ENCODE assay signal across 28 cellular contexts in the genomic region with DNA sequence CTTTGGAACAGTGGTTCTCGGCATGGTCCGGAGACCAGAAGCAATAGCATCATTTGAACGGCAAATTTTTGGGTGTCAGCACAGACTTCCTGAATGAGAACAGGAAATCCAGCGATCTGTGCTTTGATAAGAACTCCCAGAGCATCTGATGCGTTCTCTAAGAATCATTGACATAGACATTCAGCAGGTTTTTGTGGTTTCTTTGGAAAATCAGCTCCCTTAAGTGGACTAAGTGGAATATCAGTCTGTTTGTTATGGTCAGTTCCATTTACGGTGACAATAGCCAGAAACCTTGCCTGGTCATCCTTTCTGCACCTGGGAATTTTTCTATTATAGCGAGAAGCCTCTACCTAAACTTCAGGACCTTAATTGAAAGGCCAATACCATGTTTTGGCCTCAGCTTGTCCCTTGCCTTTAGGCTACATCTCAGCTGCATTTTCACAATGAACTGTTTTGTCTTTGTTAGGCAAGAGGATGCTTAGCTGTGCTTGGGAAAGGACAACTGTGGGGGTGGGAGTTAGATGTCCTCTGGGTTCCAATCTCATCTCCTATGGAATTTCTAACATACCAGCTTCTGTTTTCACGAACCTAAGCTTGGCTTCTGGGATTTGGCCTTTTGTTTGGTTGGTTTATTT.
DNase-seq lines count a peak whose midpoint lies in the region; ATAC-seq and TF ChIP-seq lines count a peak whose summit lies in the region.
"Had no signal": no experiment of that assay in that cellular context is flagged by ENCODE, and none has a peak within 500 bp of the region (broad histone marks: within the 10 kb centered on the region; RNA-seq: fewer than 3 reads in every experiment).

No MANE protein-coding gene starts in this region.

- no peaks in the 10 kb centered on the region for H3K79me2 ChIP-seq in GM23338 (replicated peaks; ENCODE audit: insufficient read depth)

- H3K9me3 Mint-ChIP-seq in GM23338 = no peaks in the 10 kb centered on the region
- no peaks in the 10 kb centered on the region for H3K9me3 Mint-ChIP-seq in activated T-helper 17 cell treated with anti-CD3 and anti-CD28 coated beads, Interleukin-2, amount 50 U/mL, for 72 hours
- H3K9me3 Mint-ChIP-seq: activated naive CD4-positive, alpha-beta T cell treated with anti-CD3 and anti-CD28 coated beads for 36 hours; endodermal cell had no signal

- peaks cover 14% of the 10 kb centered on the region for H3K4me1 Mint-ChIP-seq in GM23338
- H3K4me1 Mint-ChIP-seq in activated T-helper 17 cell treated with anti-CD3 and anti-CD28 coated beads, Interleukin-2, amount 50 U/mL, for 72 hours = peaks cover 9% of the 10 kb centered on the region

- no peak overlapping the region for H3K4me2 ChIP-seq in GM23338
- H3K4me2 ChIP-seq: BLaER1 had no signal

- peaks cover 14% of the 10 kb centered on the region for H3K4me1 ChIP-seq in GM23338 (ENCODE audit: insufficient read depth)
- H3K4me1 ChIP-seq in adipocyte (ENCODE audit: control insufficient read depth, insufficient read depth, low read length) = peaks cover 4% of the 10 kb centered on the region
- H3K4me1 ChIP-seq: esophagus squamous epithelium, lower lobe of right lung had no signal

- H3K4me3 ChIP-seq in GM23338 (no peak overlapping the region), adipocyte (ENCODE audit: low read length) (no peak overlapping the region), skeletal muscle cell (ENCODE audit: low read depth, low read length) (no peak overlapping the region)
- H3K4me3 ChIP-seq: BLaER1, cardiac muscle cell, esophagus squamous epithelium, K562, lower lobe of right lung had no signal

- peak; percentile 86 for ATAC-seq in GM23338
- ATAC-seq in HG03039 (IDR thresholded peaks at IDR 0.05; ENCODE audit: unreplicated experiment) = no peak
- no peak for ATAC-seq in activated T-helper 17 cell treated with anti-CD3 and anti-CD28 coated beads, Interleukin-2, amount 50 U/mL, for 72 hours (replicated peaks)
- no peak for ATAC-seq in GM18502 (IDR thresholded peaks at IDR 0.05; ENCODE audit: poor library complexity, unreplicated experiment)
- ATAC-seq: HCT116, K562, lower lobe of right lung had no signal

- no peaks in the 10 kb centered on the region for H4K20me1 ChIP-seq in GM23338 (replicated peaks; ENCODE audit: insufficient read depth)
- H4K20me1 ChIP-seq: BLaER1 had no signal

- no peak overlapping the region for H2AFZ ChIP-seq in GM23338

- no peaks in the 10 kb centered on the region for H3K36me3 ChIP-seq in GM23338 (ENCODE audit: insufficient read depth)
- no peaks in the 10 kb centered on the region for H3K36me3 ChIP-seq in adipocyte (ENCODE audit: control insufficient read depth, insufficient read depth, low read length, severe bottlenecking)
- H3K36me3 ChIP-seq: BLaER1, cardiac muscle cell, esophagus squamous epithelium, lower lobe of right lung, neutrophil had no signal

- H3K27me3 ChIP-seq in GM23338 (ENCODE audit: insufficient read depth) (no peaks in the 10 kb centered on the region), adipocyte (replicated peaks; ENCODE audit: control insufficient read depth, insufficient read depth, low read length) (no peaks in the 10 kb centered on the region)
- H3K27me3 ChIP-seq: BLaER1, cardiac muscle cell, esophagus squamous epithelium, neutrophil had no signal

- no peak overlapping the region for H3K4me3 Mint-ChIP-seq in GM23338
- no peak overlapping the region for H3K4me3 Mint-ChIP-seq in activated T-helper 17 cell treated with anti-CD3 and anti-CD28 coated beads, Interleukin-2, amount 50 U/mL, for 72 hours
- H3K4me3 Mint-ChIP-seq: activated naive CD4-positive, alpha-beta T cell treated with anti-CD3 and anti-CD28 coated beads for 36 hours; endodermal cell; T-helper 1 cell treated with Interleukin-12 subunit alpha and Interleukin-12 subunit beta and Interleukin-4 antibody, amounts not matched to agents 30 μg/mL and 1 μg/mL, for 36 hours had no signal

- H3K27ac ChIP-seq in GM23338 (ENCODE audit: low read depth) = peak overlapping the region; percentile 53
- H3K27ac ChIP-seq: BLaER1, cardiac muscle cell, esophagus squamous epithelium, lower lobe of right lung, neutrophil had no signal

- TF ChIP-seq CTCF in GM23338 (conservative IDR thresholded peaks at IDR 0.05; ENCODE audit: low read depth in 2 of 2) = no peak

- H3K9me2 ChIP-seq in GM23338 (ENCODE audit: insufficient read depth) = no peaks in the 10 kb centered on the region

- no peaks in the 10 kb centered on the region for H3K9me3 ChIP-seq in adipocyte (ENCODE audit: control insufficient read depth, low read length)
- H3K9me3 ChIP-seq: BLaER1, esophagus squamous epithelium, lower lobe of right lung, neutrophil had no signal

- no peak overlapping the region for H3K9ac ChIP-seq in adipocyte (ENCODE audit: low read length)
- H3K9ac ChIP-seq: BLaER1 had no signal

- H3F3A ChIP-seq in GM23338 (replicated peaks; ENCODE audit: low read depth) = no peaks in the 10 kb centered on the region

- H3K27ac Mint-ChIP-seq in GM23338 = no peak overlapping the region
- H3K27ac Mint-ChIP-seq in activated T-helper 17 cell treated with anti-CD3 and anti-CD28 coated beads, Interleukin-2, amount 50 U/mL, for 72 hours = no peak overlapping the region
- H3K27ac Mint-ChIP-seq: activated naive CD4-positive, alpha-beta T cell treated with anti-CD3 and anti-CD28 coated beads for 36 hours; endodermal cell; T-helper 1 cell treated with Interleukin-12 subunit alpha and Interleukin-12 subunit beta and Interleukin-4 antibody, amounts not matched to agents 30 μg/mL and 1 μg/mL, for 36 hours had no signal

- DNase-seq in GM23338 (ENCODE audit: low spot score) (peak; percentile 72), adipocyte (ENCODE audit: low read depth) (peak; percentile 52), iPS DF 19.7 (ENCODE audit: low read depth, low spot score) (peak; percentile 57), skeletal muscle cell (ENCODE audit: low read depth) (peak; percentile 52), AG20443 (ENCODE audit: low spot score) (no peak)
- DNase-seq: activated CD4-positive, alpha-beta T cell treated with anti-CD3 and anti-CD28 coated beads for 4 hours; activated naive CD4-positive, alpha-beta T cell treated with anti-CD3 and anti-CD28 coated beads for 36 hours; activated T-cell treated with anti-CD3 and anti-CD28 coated beads, Interleukin-2, amount 50 U/mL, for 48 hours; amygdala; cortex of kidney; endodermal cell; esophagus squamous epithelium; kidney glomerular epithelial cell; lower lobe of right lung; NCI-H1417 treated with DMSO at 0.1 percent for 48 hours; NCI-H2107; Right ventricle myocardium superior; small intestine; stimulated activated CD4-positive, alpha-beta T cell treated with anti-CD3 and anti-CD28 coated beads, Interleukin-2, amount 100 ng/mL, for 24 hours had no signal

- H3K36me3 Mint-ChIP-seq in GM23338 (ENCODE audit: low read depth) = no peaks in the 10 kb centered on the region
- peaks cover 16% of the 10 kb centered on the region for H3K36me3 Mint-ChIP-seq in activated T-helper 17 cell treated with anti-CD3 and anti-CD28 coated beads, Interleukin-2, amount 50 U/mL, for 72 hours (ENCODE audit: low read depth)

- peaks cover 2% of the 10 kb centered on the region for H3K27me3 Mint-ChIP-seq in GM23338 (ENCODE audit: insufficient read depth, low read depth, poor library complexity)
- no peaks in the 10 kb centered on the region for H3K27me3 Mint-ChIP-seq in activated T-helper 17 cell treated with anti-CD3 and anti-CD28 coated beads, Interleukin-2, amount 50 U/mL, for 72 hours
